In genomic region chr15:92277776-92278175, GRCh38 we compare ENCODE assay signal across 9 cellular contexts.
DNase-seq lines count a peak whose midpoint lies in the region; ATAC-seq lines count a peak whose summit lies in the region.
"Had no signal": no experiment of that assay in that cellular context is flagged by ENCODE, and none has a peak within 500 bp of the region (broad histone marks: within the 10 kb centered on the region; RNA-seq: fewer than 3 reads in every experiment).

No MANE protein-coding gene starts in this region.

- no peaks in the 10 kb centered on the region for H3K79me2 ChIP-seq in GM23248 (ENCODE audit: insufficient read depth)

- no peaks in the 10 kb centered on the region for H3K27me3 ChIP-seq in GM23248 (replicated peaks; ENCODE audit: insufficient read depth)
- no peaks in the 10 kb centered on the region for H3K27me3 ChIP-seq in aorta (ENCODE audit: control insufficient read depth in 1 of 2, insufficient read depth in 2 of 2, low read length in 1 of 2)

- peak; percentile 30 for DNase-seq in NCI-H2171 treated with DMSO at 0.1 percent for 48 hours (lab: John Stamatoyannopoulos, UW)
- DNase-seq in NCI-H2171 (lab: John Stamatoyannopoulos, UW), result no peak
- DNase-seq in GM23248, result peak; percentile 48
- peak; percentile 47 for DNase-seq in SW480 (ENCODE audit: low spot score)
- peak; percentile 36 for DNase-seq in left kidney (ENCODE audit: low read depth, low spot score)
- no peak for DNase-seq in aorta
- no peak for DNase-seq in DMS79 (lab: John Stamatoyannopoulos, UW)
- DNase-seq: activated B cell treated with CpG ODN at 0.5 μM for 24 hours had no signal

- H4K20me1 ChIP-seq in GM23248 (ENCODE audit: insufficient read depth), result no peaks in the 10 kb centered on the region

- no peak overlapping the region for H3K9ac ChIP-seq in GM23248

- WGBS in GM23248 (ENCODE audit: low coverage in 1 of 2, low lambda C conversion rate in 2 of 2, missing lambda C conversion rate in 2 of 2), 2 experiments, result 0% methylated on average over 1 of the region's 1 CpG; no CpG with 5 or more reads in 1 of the 2 experiments
- WGBS in aorta, 2 donors, result 0 to 56% methylated on average over 1 of the region's 1 CpG

- H3K27ac ChIP-seq in GM23248, result no peak overlapping the region
- no peak overlapping the region for H3K27ac ChIP-seq in aorta (ENCODE audit: low read depth in 1 of 2, low read length in 2 of 2)

- H3K4me2 ChIP-seq in GM23248 (ENCODE audit: unreplicated experiment), result no peak overlapping the region

- H3K9me3 ChIP-seq in GM23248 (ENCODE audit: low read depth) (no peaks in the 10 kb centered on the region), aorta (ENCODE audit: control insufficient read depth, low read length) (no peaks in the 10 kb centered on the region)

- ATAC-seq in GM21576 (IDR thresholded peaks at IDR 0.05; ENCODE audit: unreplicated experiment) (no peak), aorta (ENCODE audit: low FRiP score) (no peak)

- H3K36me3 ChIP-seq in GM23248 (ENCODE audit: low read depth) (no peaks in the 10 kb centered on the region), aorta (ENCODE audit: control insufficient read depth in 1 of 2, insufficient read depth in 2 of 2, low read length in 1 of 2) (no peaks in the 10 kb centered on the region)

- intact Hi-C loops in aorta (cut with DNase I), result no loop called here

- H3K9me2 ChIP-seq in GM23248 (ENCODE audit: insufficient read depth), result no peaks in the 10 kb centered on the region

- no peak overlapping the region for H3K4me3 ChIP-seq in GM23248
- no peak overlapping the region for H3K4me3 ChIP-seq in aorta (ENCODE audit: low read length in 2 of 2)

- in situ Hi-C loops in GM23248 (cut with MboI), result no loop called here

- no peak overlapping the region for H2AFZ ChIP-seq in GM23248

- H3F3A ChIP-seq in GM23248 (ENCODE audit: insufficient read depth), result no peaks in the 10 kb centered on the region

- H3K4me1 ChIP-seq in GM23248 (ENCODE audit: insufficient read depth) (no peaks in the 10 kb centered on the region), aorta (ENCODE audit: control insufficient read depth in 1 of 2, insufficient read depth in 2 of 2, low read length in 2 of 2) (no peaks in the 10 kb centered on the region)

Comparison
In these comparisons a context has a peak if more than half of its experiments do, and no peak if none do; other contexts are left out.
1. DNase-seq: peak in NCI-H2171 treated with DMSO at 0.1 percent for 48 hours (single experiment), GM23248 (single experiment), SW480 (single experiment) and left kidney (single experiment); none in NCI-H2171 (single experiment), aorta (0 of 2) and DMS79 (single experiment).